8 cellular contexts compared by ENCODE assay signal in the genomic region with DNA sequence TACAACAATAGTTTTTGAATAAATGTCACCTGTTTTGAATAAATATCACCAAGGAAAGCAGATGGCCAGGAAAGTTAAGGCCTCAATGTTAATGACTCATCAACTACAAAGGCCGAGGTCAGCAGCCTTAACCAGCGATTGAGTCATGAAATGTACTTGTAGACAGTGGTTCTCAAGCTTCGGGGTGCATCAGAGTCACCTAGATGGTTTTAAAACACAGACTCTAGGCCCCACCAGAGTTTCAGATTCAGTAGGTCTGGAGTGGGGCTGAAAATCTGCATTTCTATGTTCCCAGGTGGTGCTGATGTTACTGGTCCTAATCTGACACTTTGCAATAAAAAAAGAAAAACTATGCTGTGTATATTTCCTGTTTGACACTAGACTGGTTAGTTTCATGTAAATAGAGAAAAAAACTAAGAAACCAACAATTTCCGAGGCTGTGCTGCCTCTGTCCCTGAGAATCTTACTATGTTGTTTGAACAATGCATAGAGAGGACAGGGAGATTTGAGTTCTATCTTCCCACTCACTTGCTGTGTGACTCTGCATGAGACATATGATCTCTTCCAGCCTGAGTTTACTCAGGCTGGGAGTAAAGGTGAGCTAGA. TPM values are rescaled to one million over a fixed set of nuclear protein-coding genes. Genes with fewer than 3 reads are reported as not detected.
DNase-seq lines count a peak whose midpoint lies in the region; ATAC-seq lines count a peak whose summit lies in the region.

No MANE protein-coding gene starts in this region.

- peak; percentile 75 for ATAC-seq in GM21447 (IDR thresholded peaks at IDR 0.05; ENCODE audit: unreplicated experiment)

- H3K36me3 Mint-ChIP-seq in activated CD4-positive, alpha-beta T cell treated with anti-CD3 and anti-CD28 coated beads, Interleukin-2, amount 10 ng/mL, durations not matched to agents 24 days and 14 days (ENCODE audit: low read depth) = peaks cover 38% of the 10 kb centered on the region

- DNase-seq in DMS 273 (lab: John Stamatoyannopoulos, UW; ENCODE audit: unreplicated experiment) (peak; percentile 53), HS-5 (ENCODE audit: low read depth) (peak; percentile 80), fibroblast of peridontal ligament (ENCODE audit: extremely low read depth) (peak; percentile 85), NCI-H446 (lab: John Stamatoyannopoulos, UW) (no peak), mesenteric fat pad (ENCODE audit: low spot score) (no peak)
- DNase-seq in activated CD4-positive, alpha-beta T cell treated with anti-CD3 and anti-CD28 coated beads, Interleukin-2, amount 10 ng/mL, durations not matched to agents 24 days and 14 days = peak; percentile 85
- peak; percentile 70 for DNase-seq in stimulated activated CD8-positive, alpha-beta memory T cell treated with anti-CD3 and anti-CD28 coated beads, Interleukin-4, amount 100 ng/mL, for 48 hours

- H3K4me1 Mint-ChIP-seq in activated CD4-positive, alpha-beta T cell treated with anti-CD3 and anti-CD28 coated beads, Interleukin-2, amount 10 ng/mL, durations not matched to agents 24 days and 14 days = peaks cover 79% of the 10 kb centered on the region

- intact Hi-C loops in activated CD4-positive, alpha-beta T cell treated with anti-CD3 and anti-CD28 coated beads, Interleukin-2, amount 10 ng/mL, durations not matched to agents 24 days and 14 days (cut with micrococcal nuclease) = loop anchor here (1.0 to 5.0 kb wide), 6 partner anchors 10 to 59 kb away; partner anchors contain the start of genes PIGB and PIGBOS1

- H3K9me3 Mint-ChIP-seq in activated CD4-positive, alpha-beta T cell treated with anti-CD3 and anti-CD28 coated beads, Interleukin-2, amount 10 ng/mL, durations not matched to agents 24 days and 14 days = no peaks in the 10 kb centered on the region

- H3K4me3 Mint-ChIP-seq in activated CD4-positive, alpha-beta T cell treated with anti-CD3 and anti-CD28 coated beads, Interleukin-2, amount 10 ng/mL, durations not matched to agents 24 days and 14 days = peak overlapping the region; percentile 75

- peak overlapping the region; percentile 95 for H3K27ac Mint-ChIP-seq in activated CD4-positive, alpha-beta T cell treated with anti-CD3 and anti-CD28 coated beads, Interleukin-2, amount 10 ng/mL, durations not matched to agents 24 days and 14 days

- no peaks in the 10 kb centered on the region for H3K27me3 Mint-ChIP-seq in activated CD4-positive, alpha-beta T cell treated with anti-CD3 and anti-CD28 coated beads, Interleukin-2, amount 10 ng/mL, durations not matched to agents 24 days and 14 days

RNA-seq across cellular contexts. Expression of gene RAB27A, which starts 9.8 kb away (rescaled TPM):
- total RNA-seq in activated CD4-positive, alpha-beta T cell treated with anti-CD3 and anti-CD28 coated beads, Interleukin-2, amount 10 ng/mL, durations not matched to agents 24 days and 14 days = 98.8 and 100 TPM in 2 replicates
- 26.8 TPM for total RNA-seq in mesenteric fat pad

RNA-seq across cellular contexts. Expression of gene PIGBOS1, which starts 39.1 kb away (rescaled TPM):
- 9.7 and 10.3 TPM in 2 replicates for total RNA-seq in activated CD4-positive, alpha-beta T cell treated with anti-CD3 and anti-CD28 coated beads, Interleukin-2, amount 10 ng/mL, durations not matched to agents 24 days and 14 days
- 10.1 TPM for total RNA-seq in mesenteric fat pad

RNA-seq across cellular contexts. Expression of gene PIGB, which starts 39.2 kb away (rescaled TPM):
- total RNA-seq in activated CD4-positive, alpha-beta T cell treated with anti-CD3 and anti-CD28 coated beads, Interleukin-2, amount 10 ng/mL, durations not matched to agents 24 days and 14 days = 13.3 and 18.6 TPM in 2 replicates
- total RNA-seq in mesenteric fat pad = 14.4 TPM

Comparison
In these comparisons a context has a peak if more than half of its experiments do, and no peak if none do; other contexts are left out.
1. DNase-seq: peak in DMS 273 (single experiment), HS-5 (single experiment), activated CD4-positive, alpha-beta T cell treated with anti-CD3 and anti-CD28 coated beads, Interleukin-2, amount 10 ng/mL, durations not matched to agents 24 days and 14 days (single experiment), fibroblast of peridontal ligament (single experiment) and stimulated activated CD8-positive, alpha-beta memory T cell treated with anti-CD3 and anti-CD28 coated beads, Interleukin-4, amount 100 ng/mL, for 48 hours (single experiment); none in NCI-H446 (0 of 2) and mesenteric fat pad (single experiment).